In the genomic region with DNA sequence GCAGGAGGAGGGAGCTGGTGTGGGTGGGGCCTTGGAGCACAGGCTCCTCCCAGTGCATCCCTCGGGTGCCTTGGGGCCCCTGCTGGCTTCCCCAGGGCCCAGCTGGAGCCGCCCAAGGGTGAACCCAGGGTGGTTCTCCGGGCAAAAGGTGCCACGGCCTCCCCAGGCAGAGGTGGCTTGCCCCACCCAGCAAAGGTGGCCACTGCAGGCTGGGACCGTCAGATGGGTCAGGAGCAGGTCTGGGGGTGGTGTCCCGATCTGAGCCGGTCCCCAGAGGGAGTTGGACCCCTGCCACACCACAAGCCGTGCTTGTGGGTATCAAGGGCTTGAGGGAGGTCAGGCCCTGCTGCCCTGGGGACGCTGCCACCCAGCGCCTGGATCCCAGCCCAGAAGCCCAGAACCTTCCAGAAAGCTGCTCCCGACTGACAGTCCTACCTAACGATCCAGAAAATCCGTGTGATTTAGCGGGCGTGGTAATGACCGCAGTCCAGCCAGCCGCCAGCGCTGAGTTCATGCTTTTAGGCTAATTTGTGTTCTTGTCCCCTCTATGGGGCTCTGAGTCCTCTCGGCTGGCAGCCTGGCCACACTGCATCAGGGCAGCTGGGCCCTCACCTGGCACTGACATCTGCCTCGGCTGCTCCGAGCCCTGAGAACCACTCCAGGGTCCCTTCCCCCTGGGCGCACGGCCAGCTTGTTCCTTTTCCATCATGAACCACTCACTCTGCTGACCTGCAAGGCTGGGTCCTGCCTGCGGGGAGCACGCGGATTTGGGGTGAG, we compare ENCODE assay signal across 18 cellular contexts. TPM values are rescaled to one million over a fixed set of nuclear protein-coding genes. Genes with fewer than 3 reads are reported as not detected.
A peak's percentile ranks its signal among the peaks of the same experiment; 100 is the strongest.
DNase-seq lines count a peak whose midpoint lies in the region; ATAC-seq, FAIRE-seq and TF ChIP-seq lines count a peak whose summit lies in the region.
"Had no signal": no experiment of that assay in that cellular context is flagged by ENCODE, and none has a peak within 500 bp of the region (broad histone marks: within the 10 kb centered on the region; RNA-seq: fewer than 3 reads in every experiment).

No MANE protein-coding gene starts in this region.

- intact Hi-C loops in right lobe of liver (cut with DNase I) = loop anchor here in 1 of 2 donors (10.0 kb wide), 1 partner anchor 140 kb away; a partner anchor contains a TSS

- H3K4me1 ChIP-seq in right lobe of liver = peaks cover 0 to 44% (median 7%) of the 10 kb centered on the region in 4 donors

- H3K36me3 ChIP-seq in right lobe of liver = no peaks in the 10 kb centered on the region

- no peak for FAIRE-seq in urothelium cell line (lab: Jason Lieb, UNC)
- FAIRE-seq: astrocyte had no signal

- peak; percentile 0 to 44 (median 18) for ATAC-seq in right lobe of liver
- no peak for ATAC-seq in GM18520 (IDR thresholded peaks at IDR 0.05; ENCODE audit: unreplicated experiment)
- ATAC-seq in GM21526 (IDR thresholded peaks at IDR 0.05; ENCODE audit: low FRiP score, unreplicated experiment) = no peak
- ATAC-seq: heart left ventricle had no signal

- TF ChIP-seq CTCF in right lobe of liver (IDR thresholded peaks at IDR 0.05) = no peak

- DNase-seq in COLO668 (lab: John Stamatoyannopoulos, UW; ENCODE audit: unreplicated experiment) = peak; percentile 44
- peak; percentile 94 for DNase-seq in M059J (ENCODE audit: low read depth)
- peak; percentile 63 to 82 for DNase-seq in SHP77 (lab: John Stamatoyannopoulos, UW)
- peak; percentile 39 to 90 (median 88) for DNase-seq in right lobe of liver
- no peak for DNase-seq in urothelium cell line (ENCODE audit: low spot score)
- DNase-seq in foreskin melanocyte = no peak
- DNase-seq: activated CD4-positive, alpha-beta T cell treated with anti-CD3 and anti-CD28 coated beads for 48 hours; activated naive CD4-positive, alpha-beta T cell treated with anti-CD3 and anti-CD28 coated beads for 36 hours; GM23248; heart left ventricle; spleen; stimulated activated naive CD8-positive, alpha-beta T cell treated with anti-CD3 and anti-CD28 coated beads, Interleukin-15, Interleukin-2, amounts not matched to agents 100 U/mL and 50 U/mL, for 24 hours had no signal

- H3K27me3 ChIP-seq in right lobe of liver = peaks cover 0 to 11% of the 10 kb centered on the region in 2 donors

- 39% methylated on average over 3 of the region's 26 CpGs for WGBS in right lobe of liver (ENCODE audit: insufficient coverage, low coverage, low lambda C conversion rate, missing lambda C conversion rate)

- H3K4me3 ChIP-seq in right lobe of liver = no peak overlapping the region
- H3K4me3 ChIP-seq: heart left ventricle had no signal

- peak overlapping the region in 1 of 3 donors; percentile 91 for H3K27ac ChIP-seq in right lobe of liver
- H3K27ac ChIP-seq: esophagus muscularis mucosa, GM23248, heart left ventricle, spleen had no signal

- no peaks in the 10 kb centered on the region for H3K9me3 ChIP-seq in right lobe of liver
- H3K9me3 ChIP-seq: esophagus muscularis mucosa, heart left ventricle, spleen had no signal

- no peak for TF ChIP-seq POLR2A in right lobe of liver (IDR thresholded peaks at IDR 0.05)

RNA-seq across cellular contexts. Expression of a gene that starts 5.0 kb away (rescaled TPM):
- total RNA-seq in M059J (2014; rRNA removed; shearing (Covaris generic)) = not detected in 2 replicates
- total RNA-seq in right lobe of liver = under 1 TPM in 1 of 6 experiments, not detected in 5; 0.06 TPM
- total RNA-seq: urinary bladder had no signal

RNA-seq across cellular contexts. Expression of a gene that starts 11.1 kb away (rescaled TPM):
- 48.9 and 70.4 TPM in 2 replicates for total RNA-seq in M059J (2014; rRNA removed; shearing (Covaris generic))
- 10 to 100 TPM; 19.0 to 56.2 (median 29.7) TPM for total RNA-seq in right lobe of liver

RNA-seq across cellular contexts. Expression of a gene that starts 25.7 kb away (rescaled TPM):
- total RNA-seq in M059J (2014; rRNA removed; shearing (Covaris generic)) = 99.9 and 126 TPM in 2 replicates
- total RNA-seq in right lobe of liver = 100 to 1,000 TPM in 2 of 6 experiments, 10 to 100 TPM in 4; 82.6 to 180 (median 93.2) TPM

RNA-seq across cellular contexts. Expression of a gene that starts 26.1 kb away (rescaled TPM):
- total RNA-seq in M059J (2014; rRNA removed; shearing (Covaris generic)) = not detected in 2 replicates
- total RNA-seq in right lobe of liver = not detected
- total RNA-seq: activated naive CD4-positive, alpha-beta T cell treated with anti-CD3 and anti-CD28 coated beads for 36 hours; astrocyte; dermis microvascular lymphatic vessel endothelial cell; esophagus muscularis mucosa; GM23248; heart left ventricle; spleen; urinary bladder had no signal

RNA-seq across cellular contexts. Expression of a gene that starts 31.2 kb away (rescaled TPM):
- 259 and 333 TPM in 2 replicates for total RNA-seq in M059J (2014; rRNA removed; shearing (Covaris generic))
- 10 to 100 TPM; 16.4 to 53.8 (median 22.2) TPM for total RNA-seq in right lobe of liver

Comparison
In these comparisons a context has a peak if more than half of its experiments do, and no peak if none do; other contexts are left out.
1. DNase-seq: peak in COLO668 (single experiment), M059J (single experiment), SHP77 (2 of 2) and right lobe of liver (3 of 3); none in urothelium cell line (single experiment) and foreskin melanocyte (single experiment).
2. ATAC-seq: peak in right lobe of liver (4 of 4); none in GM18520 (single experiment) and GM21526 (single experiment).